ENCODE assay signal across 12 cellular contexts in the genomic region with DNA sequence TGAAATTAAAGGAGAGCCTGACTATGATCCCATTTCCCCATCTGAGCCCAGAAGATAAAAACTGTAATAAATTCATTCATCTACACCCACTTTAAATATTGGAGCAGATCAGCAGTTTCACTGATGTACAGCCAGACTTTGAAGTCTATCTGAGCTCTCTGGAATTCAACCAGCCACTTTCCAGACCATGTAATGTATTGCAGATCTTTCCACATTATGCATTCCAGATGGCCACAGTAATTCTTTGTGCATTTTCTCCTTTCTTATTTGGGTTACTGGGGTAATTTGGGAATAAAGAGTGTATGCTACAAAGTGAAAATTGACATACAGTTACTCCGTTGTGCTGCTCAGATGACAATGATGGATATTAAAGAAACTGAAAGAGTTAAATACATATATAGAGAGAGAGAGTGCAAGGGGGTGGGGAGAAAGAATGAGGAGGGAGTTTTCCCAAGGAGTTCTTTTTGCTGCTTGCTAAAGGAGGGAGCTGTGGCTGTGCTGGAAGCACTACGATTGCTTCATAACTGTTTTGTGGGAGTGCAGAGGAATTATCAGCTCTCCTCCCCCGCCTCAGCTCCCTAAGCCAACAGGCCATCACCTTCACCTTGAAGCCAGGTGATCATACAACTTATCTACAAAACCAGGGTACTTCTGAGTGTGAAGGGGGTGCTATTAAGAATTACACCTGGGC.
DNase-seq lines count a peak whose midpoint lies in the region; ATAC-seq and TF ChIP-seq lines count a peak whose summit lies in the region.
"Had no signal": no experiment of that assay in that cellular context is flagged by ENCODE, and none has a peak within 500 bp of the region (broad histone marks: within the 10 kb centered on the region; RNA-seq: fewer than 3 reads in every experiment).

No MANE protein-coding gene starts in this region.

- ATAC-seq in heart right ventricle (peak in 5 of 8 donors; percentile 37 to 61 (median 46)), GM18909 (IDR thresholded peaks at IDR 0.05; ENCODE audit: poor library complexity, unreplicated experiment) (no peak), GM19397 (IDR thresholded peaks at IDR 0.05; ENCODE audit: unreplicated experiment) (no peak)
- ATAC-seq in CD4-positive, alpha-beta T cell (ENCODE audit: poor library complexity) = no peak
- no peak for ATAC-seq in naive thymus-derived CD4-positive, alpha-beta T cell
- ATAC-seq: activated T-cell treated with anti-CD3 and anti-CD28 coated beads, Interleukin-2, amount 50 U/mL, for 4 hours had no signal

- POLR2A ChIA-PET in CD4-positive, alpha-beta T cell (lab: Charles Lee) = no interaction called here
- POLR2A ChIA-PET in naive thymus-derived CD4-positive, alpha-beta T cell (lab: Charles Lee) = no interaction called here

- H3K4me1 Mint-ChIP-seq in CD4-positive, alpha-beta T cell (ENCODE audit: low read depth) = no peaks in the 10 kb centered on the region
- H3K4me1 Mint-ChIP-seq in naive thymus-derived CD4-positive, alpha-beta T cell = no peaks in the 10 kb centered on the region

- H3K27ac ChIP-seq in heart right ventricle = peak overlapping the region in 9 of 10 donors; percentile 25 to 84 (median 43)
- H3K27ac ChIP-seq in rectal smooth muscle tissue (ENCODE audit: low read depth, low read length) = peak overlapping the region; percentile 48
- H3K27ac ChIP-seq in CD4-positive, alpha-beta T cell (ENCODE audit: low read depth, low read length) = no peak overlapping the region
- no peak overlapping the region for H3K27ac ChIP-seq in naive thymus-derived CD4-positive, alpha-beta T cell (ENCODE audit: low read depth, low read length)

- peak; percentile 26 for DNase-seq in COLO829 (ENCODE audit: low spot score)
- peak; percentile 82 for DNase-seq in astrocyte of the cerebellum (ENCODE audit: low read depth)
- no peak for DNase-seq in heart right ventricle
- no peak for DNase-seq in CD4-positive, alpha-beta T cell
- no peak for DNase-seq in naive thymus-derived CD4-positive, alpha-beta T cell
- DNase-seq: activated T-cell treated with anti-CD3 and anti-CD28 coated beads, Interleukin-2, amount 50 U/mL, for 4 hours; C1 segment of cervical spinal cord; mesendoderm; NCI-H345 had no signal

- H3K4me3 ChIP-seq in astrocyte of the cerebellum (ENCODE audit: low read depth, low read length) (no peak overlapping the region), heart right ventricle (peak overlapping the region in 2 of 10 donors; percentile 21 to 29), rectal smooth muscle tissue (ENCODE audit: low read length) (no peak overlapping the region)
- H3K4me3 ChIP-seq in naive thymus-derived CD4-positive, alpha-beta T cell (ENCODE audit: low read length) = no peak overlapping the region

- in situ Hi-C loops in astrocyte of the cerebellum (cut with HindIII; ENCODE audit: low sequenced_read_pairs) = no loop called here

- H3K27me3 ChIP-seq in heart right ventricle (peaks cover 0 to 9% (median 5%) of the 10 kb centered on the region in 7 donors), rectal smooth muscle tissue (ENCODE audit: control insufficient read depth, insufficient read depth, low read length) (no peaks in the 10 kb centered on the region)
- H3K27me3 ChIP-seq in CD4-positive, alpha-beta T cell (ENCODE audit: control insufficient read depth, insufficient read depth, low read length) = no peaks in the 10 kb centered on the region
- H3K27me3 ChIP-seq in naive thymus-derived CD4-positive, alpha-beta T cell (ENCODE audit: control insufficient read depth in 2 of 2, insufficient read depth in 2 of 2, low read length in 2 of 2) = peaks cover 0 to 6% of the 10 kb centered on the region in 2 donors

- intact Hi-C loops in heart right ventricle (cut with DNase I) = no loop called here
- intact Hi-C loops in CD4-positive, alpha-beta T cell (cut with DNase I, micrococcal nuclease) = no loop called here
- intact Hi-C loops in naive thymus-derived CD4-positive, alpha-beta T cell (cut with micrococcal nuclease) = no loop called here

- CTCF ChIA-PET in CD4-positive, alpha-beta T cell (lab: Charles Lee) = no interaction called here
- CTCF ChIA-PET in naive thymus-derived CD4-positive, alpha-beta T cell (lab: Charles Lee) = interaction anchor here (0.6 kb wide), 1 partner anchor 203 kb away, joined by 3 read pairs; no protein-coding TSS in a partner anchor

- no peak overlapping the region for H3K4me3 Mint-ChIP-seq in CD4-positive, alpha-beta T cell
- H3K4me3 Mint-ChIP-seq in naive thymus-derived CD4-positive, alpha-beta T cell = no peak overlapping the region
- H3K4me3 Mint-ChIP-seq: activated T-cell treated with anti-CD3 and anti-CD28 coated beads, Interleukin-2, amount 50 U/mL, for 4 hours had no signal

- H3K9me3 ChIP-seq in heart right ventricle = no peaks in the 10 kb centered on the region
- no peaks in the 10 kb centered on the region for H3K9me3 ChIP-seq in CD4-positive, alpha-beta T cell (ENCODE audit: control insufficient read depth, low read length)
- H3K9me3 ChIP-seq in naive thymus-derived CD4-positive, alpha-beta T cell (ENCODE audit: control insufficient read depth in 2 of 3, low read length in 3 of 3) = no peaks in the 10 kb centered on the region

- H3K9ac ChIP-seq in rectal smooth muscle tissue (ENCODE audit: low read length) = no peak overlapping the region

- H3K9me3 Mint-ChIP-seq in CD4-positive, alpha-beta T cell = no peaks in the 10 kb centered on the region
- H3K9me3 Mint-ChIP-seq in naive thymus-derived CD4-positive, alpha-beta T cell = peaks cover 0 to 1% (median 0%) of the 10 kb centered on the region in 11 donors
- H3K9me3 Mint-ChIP-seq: activated T-cell treated with anti-CD3 and anti-CD28 coated beads, Interleukin-2, amount 50 U/mL, for 4 hours had no signal

- no peak overlapping the region for H3K27ac Mint-ChIP-seq in CD4-positive, alpha-beta T cell
- no peak overlapping the region for H3K27ac Mint-ChIP-seq in naive thymus-derived CD4-positive, alpha-beta T cell

- no peaks in the 10 kb centered on the region for H3K36me3 ChIP-seq in heart right ventricle
- no peaks in the 10 kb centered on the region for H3K36me3 ChIP-seq in rectal smooth muscle tissue (ENCODE audit: control insufficient read depth, insufficient read depth, low read length)
- H3K36me3 ChIP-seq in naive thymus-derived CD4-positive, alpha-beta T cell (ENCODE audit: control insufficient read depth in 2 of 3, insufficient read depth in 3 of 3, low read length in 3 of 3) = no peaks in the 10 kb centered on the region

- no peaks in the 10 kb centered on the region for H3K36me3 Mint-ChIP-seq in CD4-positive, alpha-beta T cell (ENCODE audit: low read depth)
- H3K36me3 Mint-ChIP-seq in naive thymus-derived CD4-positive, alpha-beta T cell = no peaks in the 10 kb centered on the region

- 63 to 69% methylated on average over 3 of the region's 3 CpGs for WGBS in heart right ventricle, 2 donors

- peaks cover 0 to 9% (median 0%) of the 10 kb centered on the region in 9 donors for H3K4me1 ChIP-seq in heart right ventricle
- H3K4me1 ChIP-seq in rectal smooth muscle tissue (ENCODE audit: control insufficient read depth, insufficient read depth, low read length) = peaks cover 15% of the 10 kb centered on the region
- H3K4me1 ChIP-seq in naive thymus-derived CD4-positive, alpha-beta T cell (ENCODE audit: control insufficient read depth in 2 of 2, insufficient read depth in 2 of 2, low read length in 2 of 2) = no peaks in the 10 kb centered on the region

- peaks cover 22% of the 10 kb centered on the region for H3K27me3 Mint-ChIP-seq in CD4-positive, alpha-beta T cell
- H3K27me3 Mint-ChIP-seq in naive thymus-derived CD4-positive, alpha-beta T cell = peaks cover 1 to 27% (median 17%) of the 10 kb centered on the region in 5 donors

- TF ChIP-seq CTCF in astrocyte of the cerebellum (IDR thresholded peaks at IDR 0.05; ENCODE audit: low read depth, low read length, missing control alignments) (no peak), heart right ventricle (IDR thresholded peaks at IDR 0.05) (no peak)
- no peak for TF ChIP-seq CTCF in CD4-positive, alpha-beta T cell (IDR thresholded peaks at IDR 0.05)

Comparison
In these comparisons a context has a peak if more than half of its experiments do, and no peak if none do; other contexts are left out.
1. DNase-seq: peak in COLO829 (single experiment) and astrocyte of the cerebellum (single experiment); none in heart right ventricle (0 of 2), CD4-positive, alpha-beta T cell (0 of 10) and naive thymus-derived CD4-positive, alpha-beta T cell (0 of 9).
2. ATAC-seq: peak in heart right ventricle (5 of 8); none in GM18909 (single experiment), CD4-positive, alpha-beta T cell (single experiment), GM19397 (single experiment) and naive thymus-derived CD4-positive, alpha-beta T cell (single experiment).
3. H3K27ac ChIP-seq: peak in heart right ventricle (9 of 10) and rectal smooth muscle tissue (single experiment); none in CD4-positive, alpha-beta T cell (single experiment) and naive thymus-derived CD4-positive, alpha-beta T cell (single experiment).